Comparison of ENCODE assay signal across 28 cellular contexts in the genomic region with DNA sequence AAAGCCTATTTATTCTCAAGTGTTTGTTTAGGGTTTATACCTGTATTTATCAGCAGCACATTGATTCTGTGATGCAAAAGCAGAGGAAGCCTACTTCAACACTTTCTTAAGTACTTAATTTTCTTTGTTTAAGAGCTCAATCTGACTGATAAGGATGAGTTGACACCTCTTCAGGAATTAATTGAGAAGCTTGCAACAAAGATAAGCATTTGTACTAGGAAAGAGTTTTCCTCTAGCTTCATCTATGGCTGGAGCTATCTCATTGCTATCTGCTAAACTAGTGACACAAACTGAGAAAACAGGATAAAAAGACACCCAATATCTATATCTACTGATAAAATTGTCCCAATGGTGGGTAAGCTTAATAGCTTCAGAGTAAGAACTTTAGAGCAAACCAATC.
"Had no signal": no experiment of that assay in that cellular context is flagged by ENCODE, and none has a peak within 500 bp of the region (broad histone marks: within the 10 kb centered on the region; RNA-seq: fewer than 3 reads in every experiment).

No MANE protein-coding gene starts in this region.

- H3K27me3 Mint-ChIP-seq: activated B cell treated with CpG ODN at 0.5 μM for 24 hours; activated CD8-positive, alpha-beta T cell treated with anti-CD3 and anti-CD28 coated beads for 36 hours; activated naive CD8-positive, alpha-beta T cell; activated T-helper 17 cell treated with anti-CD3 and anti-CD28 coated beads, Interleukin-2, amount 50 U/mL, for 72 hours; central memory CD8-positive, alpha-beta T cell; dendritic cell treated with granulocyte-macrophage colony-stimulating factor and Interleukin-4, amounts not matched to agents 40 ng/mL and 50 ng/mL, for 4 days; T-helper 17 cell had no signal

- H3K36me3 ChIP-seq: brain microvascular endothelial cell, WERI-Rb-1 had no signal

- H3K27ac ChIP-seq: brain microvascular endothelial cell, coronary artery, dorsolateral prefrontal cortex, WERI-Rb-1 had no signal

- H3K27ac Mint-ChIP-seq: activated B cell treated with CpG ODN at 0.5 μM for 24 hours; activated CD8-positive, alpha-beta T cell treated with anti-CD3 and anti-CD28 coated beads for 36 hours; activated naive CD8-positive, alpha-beta T cell; activated T-helper 17 cell treated with anti-CD3 and anti-CD28 coated beads, Interleukin-2, amount 50 U/mL, for 72 hours; dendritic cell treated with granulocyte-macrophage colony-stimulating factor and Interleukin-4, amounts not matched to agents 40 ng/mL and 50 ng/mL, for 4 days; T-helper 17 cell; T-helper 2 cell treated with Interferon-gamma antibody and Interleukin-4, amounts not matched to agents 5 μg/mL and 100 μg/mL, for 36 hours had no signal

- DNase-seq: activated B cell treated with CpG ODN at 0.5 μM for 24 hours; activated CD4-positive, alpha-beta T cell treated with anti-CD3 and anti-CD28 coated beads for 48 hours; activated CD4-positive, alpha-beta T cell treated with anti-CD3 and anti-CD28 coated beads, Interleukin-2, amount 50 U/mL, for 1 hour; activated CD4-positive, alpha-beta T cell treated with anti-CD3 and anti-CD28 coated beads, Interleukin-2, amount 50 U/mL, for 48 hours; activated CD8-positive, alpha-beta memory T cell treated with anti-CD3 and anti-CD28 coated beads for 24 hours; activated CD8-positive, alpha-beta T cell treated with anti-CD3 and anti-CD28 coated beads for 36 hours; activated effector memory CD4-positive, alpha-beta T cell treated with Interleukin-2 at 50 U/mL for 16 hours; activated gamma-delta T cell treated with Interleukin-2 at 50 U/mL for 16 hours; activated naive CD4-positive, alpha-beta T cell treated with anti-CD3 and anti-CD28 coated beads, Interleukin-2, amount 50 U/mL, for 16 hours; activated naive CD4-positive, alpha-beta T cell treated with Interleukin-2 at 50 U/mL for 16 hours; activated T-cell treated with anti-CD3 and anti-CD28 coated beads, Interleukin-2, amount 50 U/mL, for 4 hours; amniotic stem cell; anterior cingulate cortex; brain microvascular endothelial cell; dorsolateral prefrontal cortex; effector memory CD4-positive, alpha-beta T cell; endodermal cell; foreskin fibroblast; head of caudate nucleus; T-helper 17 cell; T1000; WERI-Rb-1 had no signal

- H3K4me3 Mint-ChIP-seq: activated B cell treated with CpG ODN at 0.5 μM for 24 hours; activated CD8-positive, alpha-beta T cell treated with anti-CD3 and anti-CD28 coated beads for 36 hours; activated naive CD8-positive, alpha-beta T cell; activated T-cell treated with anti-CD3 and anti-CD28 coated beads, Interleukin-2, amount 50 U/mL, for 4 hours; activated T-helper 17 cell treated with anti-CD3 and anti-CD28 coated beads, Interleukin-2, amount 50 U/mL, for 72 hours; central memory CD8-positive, alpha-beta T cell; dendritic cell treated with granulocyte-macrophage colony-stimulating factor and Interleukin-4, amounts not matched to agents 40 ng/mL and 50 ng/mL, for 4 days; endodermal cell; T-helper 17 cell; T-helper 2 cell treated with Interferon-gamma antibody and Interleukin-4, amounts not matched to agents 5 μg/mL and 100 μg/mL, for 36 hours had no signal

- H3K4me3 ChIP-seq: coronary artery, dorsolateral prefrontal cortex had no signal

- H3K9me3 Mint-ChIP-seq: activated T-helper 17 cell treated with anti-CD3 and anti-CD28 coated beads, Interleukin-2, amount 50 U/mL, for 72 hours; dendritic cell treated with granulocyte-macrophage colony-stimulating factor and Interleukin-4, amounts not matched to agents 40 ng/mL and 50 ng/mL, for 4 days had no signal

- H3K27me3 ChIP-seq: brain microvascular endothelial cell, dorsolateral prefrontal cortex had no signal

- H3K4me1 Mint-ChIP-seq: activated B cell treated with CpG ODN at 0.5 μM for 24 hours; activated T-helper 17 cell treated with anti-CD3 and anti-CD28 coated beads, Interleukin-2, amount 50 U/mL, for 72 hours; central memory CD8-positive, alpha-beta T cell; T-helper 17 cell had no signal

- H3K36me3 Mint-ChIP-seq: activated naive CD8-positive, alpha-beta T cell had no signal
